ENCODE assay signal across 20 cellular contexts in genomic region chr19:50280074-50280473, GRCh38. TPM values are rescaled to one million over a fixed set of nuclear protein-coding genes. Genes with fewer than 3 reads are reported as not detected.
DNase-seq lines count a peak whose midpoint lies in the region; ATAC-seq, FAIRE-seq and TF ChIP-seq lines count a peak whose summit lies in the region.
"Had no signal": no experiment of that assay in that cellular context is flagged by ENCODE, and none has a peak within 500 bp of the region (broad histone marks: within the 10 kb centered on the region; RNA-seq: fewer than 3 reads in every experiment).

No MANE protein-coding gene starts in this region.

- H3K14ac ChIP-seq in IMR-90 (replicated peaks; ENCODE audit: low read depth, low read length) = no peak overlapping the region

- H2BK5ac ChIP-seq in IMR-90 (ENCODE audit: low read depth, low read length, poor library complexity, severe bottlenecking) = no peak overlapping the region

- H3K4me3 ChIP-seq in A549 (no peak overlapping the region), IMR-90 (ENCODE audit: insufficient read depth, low read depth, low read length) (no peak overlapping the region), tibial nerve (no peak overlapping the region)

- dilution Hi-C loops in IMR-90 (cut with HindIII; ENCODE audit: low sequenced_read_pairs, unreplicated experiment) = no loop called here

- H3K4me2 ChIP-seq in A549 (no peak overlapping the region), IMR-90 (ENCODE audit: low read depth, low read length) (no peak overlapping the region)

- in situ Hi-C loops in IMR-90 (cut with MboI; ENCODE audit: low sequenced_read_pairs) = no loop called here

- H4K8ac ChIP-seq in IMR-90 (ENCODE audit: low read depth in 2 of 2, low read length in 2 of 2) = no peak overlapping the region

- H2AK9ac ChIP-seq in IMR-90 (replicated peaks; ENCODE audit: low read depth, low read length, poor library complexity) = peak overlapping the region; percentile 31

- no peak for TF ChIP-seq CTCF in A549 (IDR thresholded peaks at IDR 0.05)
- no peak for TF ChIP-seq CTCF in IMR-90 (conservative IDR thresholded peaks at IDR 0.05; ENCODE audit: low read depth, low read length)
- TF ChIP-seq CTCF in tibial nerve (IDR thresholded peaks at IDR 0.05) = no peak

- no peak overlapping the region for H3K4ac ChIP-seq in IMR-90 (ENCODE audit: low read depth, low read length)

- H3K4me1 ChIP-seq in A549 (no peaks in the 10 kb centered on the region), IMR-90 (ENCODE audit: control insufficient read depth, insufficient read depth, low read length) (no peaks in the 10 kb centered on the region), tibial nerve (no peaks in the 10 kb centered on the region)

- TF ChIP-seq RAD21 in A549 (conservative IDR thresholded peaks at IDR 0.05 in 1 of 2, IDR thresholded peaks at IDR 0.05 in 1 of 2) (no peak), IMR-90 (IDR thresholded peaks at IDR 0.05; ENCODE audit: low read length) (no peak)

- H3K79me1 ChIP-seq in IMR-90 (ENCODE audit: low read depth in 1 of 2, low read length in 2 of 2) = no peaks in the 10 kb centered on the region

- H3K56ac ChIP-seq in IMR-90 (ENCODE audit: extremely low read depth, insufficient read depth, low read length) = no peak overlapping the region

- no peak overlapping the region for H4K91ac ChIP-seq in IMR-90 (ENCODE audit: insufficient read depth, low read depth, low read length)

- no peaks in the 10 kb centered on the region for H3K9me1 ChIP-seq in IMR-90 (ENCODE audit: insufficient read depth, low read length)

- H2BK120ac ChIP-seq in IMR-90 (ENCODE audit: low read depth, low read length) = no peak overlapping the region

- no peak overlapping the region for H3K23ac ChIP-seq in IMR-90 (ENCODE audit: low read depth, low read length)

- WGBS in A549 (ENCODE audit: missing lambda C conversion rate) = 84% methylated on average over 14 of the region's 14 CpGs
- 61% methylated on average over 10 of the region's 14 CpGs; no CpG with 5 or more reads in 1 of the 2 experiments for WGBS in IMR-90 (ENCODE audit: extremely low coverage in 2 of 2, insufficient read length in 1 of 2), 2 experiments
- 89 to 92% methylated on average over 12 to 14 of the region's 14 CpGs for WGBS in tibial nerve, 2 donors

- no peak overlapping the region for H3K9ac ChIP-seq in IMR-90 (ENCODE audit: low read depth, low read length)

- no peak overlapping the region for H4K5ac ChIP-seq in IMR-90 (ENCODE audit: low read depth, low read length)

- no peak for TF ChIP-seq POLR2A in A549 (IDR thresholded peaks at IDR 0.05; ENCODE audit: low read length)
- no peak for TF ChIP-seq POLR2A in IMR-90 (IDR thresholded peaks at IDR 0.05; ENCODE audit: low read depth, low read length)
- TF ChIP-seq POLR2A in tibial nerve (IDR thresholded peaks at IDR 0.05) = no peak

- H3K36me3 ChIP-seq in IMR-90 (ENCODE audit: control insufficient read depth, insufficient read depth, low read length) (no peaks in the 10 kb centered on the region), tibial nerve (peaks cover 0 to 95% (median 0%) of the 10 kb centered on the region in 3 donors)

- H2AFZ ChIP-seq in IMR-90 (replicated peaks; ENCODE audit: low read length, poor library complexity) = no peak overlapping the region

- H2BK15ac ChIP-seq in IMR-90 (ENCODE audit: low read depth, low read length) = no peak overlapping the region

- BruUV-seq in IMR-90 (replicated peaks; lab: Mats Ljungman, UMichigan) = no TSS peak

- H3K18ac ChIP-seq in IMR-90 (ENCODE audit: low read depth, low read length) = no peak overlapping the region

- no peak overlapping the region for H2AK5ac ChIP-seq in IMR-90 (ENCODE audit: low read depth, low read length)

- H3K27me3 ChIP-seq in IMR-90 (ENCODE audit: control insufficient read depth, insufficient read depth, low read length) (no peaks in the 10 kb centered on the region), tibial nerve (no peaks in the 10 kb centered on the region)

- DNase-seq in A549 (ENCODE audit: low read depth in 1 of 2, low spot score in 1 of 2) (no peak), IMR-90 (no peak), posterior vena cava (ENCODE audit: low spot score) (peak; percentile 66), urothelium cell line (ENCODE audit: low spot score) (no peak), GM03348 (ENCODE audit: low spot score) (no peak), tibial nerve (ENCODE audit: low spot score in 2 of 2) (no peak), NCI-H526 treated with DMSO at 0.1 percent for 48 hours (lab: John Stamatoyannopoulos, UW) (no peak)
- DNase-seq: C1 segment of cervical spinal cord; Calu3; CD4-positive, alpha-beta memory T cell; COR-L47; DMS53; DMS79 treated with DMSO at 0.1 percent for 48 hours; GF-D8; GOT3; H9 had no signal

- peaks cover 7% of the 10 kb centered on the region for H3K9me3 ChIP-seq in A549
- peaks cover 8% of the 10 kb centered on the region for H3K9me3 ChIP-seq in IMR-90 (ENCODE audit: control insufficient read depth, insufficient read depth, low read length)
- H3K9me3 ChIP-seq in tibial nerve = peaks cover 0 to 5% (median 0%) of the 10 kb centered on the region in 4 donors

- intact Hi-C loops in IMR-90 (cut with micrococcal nuclease) = no loop called here
- intact Hi-C loops in posterior vena cava (cut with DNase I) = no loop called here

- no peak for FAIRE-seq in A549 (lab: Jason Lieb, UNC)
- FAIRE-seq in urothelium cell line (lab: Jason Lieb, UNC) = peak; percentile 55
- FAIRE-seq: A204.1, GM12892 had no signal

- no peaks in the 10 kb centered on the region for H4K20me1 ChIP-seq in IMR-90 (ENCODE audit: insufficient read depth, low read length)

- ATAC-seq in A549 (peak; percentile 30 to 31; a peak in 3 of 6 replicates), IMR-90 (ENCODE audit: low read depth) (no peak)
- ATAC-seq: HCT116 had no signal

- CTCF ChIA-PET in A549 (lab: Yijun Ruan, JAX) = interaction anchor here (0.5 to 2.5 kb wide), 6 partner anchors 12 to 132 kb away, joined by 3 to 9 read pairs (median 3); no protein-coding TSS in a partner anchor
- CTCF ChIA-PET in IMR-90 (lab: Yijun Ruan, JAX) = no interaction called here

- POLR2A ChIA-PET in A549 (lab: Yijun Ruan, JAX) (no interaction called here), IMR-90 (lab: Charles Lee; ENCODE audit: unreplicated experiment) (no interaction called here)

- H3K27ac ChIP-seq in A549 (no peak overlapping the region), IMR-90 (ENCODE audit: insufficient read depth, low read length) (no peak overlapping the region), tibial nerve (no peak overlapping the region)
- H3K27ac ChIP-seq: 22Rv1 had no signal

- no peak for TF ChIP-seq EP300 in A549 (IDR thresholded peaks at IDR 0.05)
- no peak for TF ChIP-seq EP300 in tibial nerve (IDR thresholded peaks at IDR 0.05)

- no peak overlapping the region for H2BK20ac ChIP-seq in IMR-90 (ENCODE audit: low read depth, low read length)

TF ChIP-seq in A549, 52 proteins besides CTCF, POLR2A, EP300 and RAD21 (continues in another document):
- TF ChIP-seq CBX2 (IDR thresholded peaks at IDR 0.05; ENCODE audit: borderline replicate concordance, low read depth) (no peak), TFCP2L1 (CRISPR knock-in tag; IDR thresholded peaks at IDR 0.05) (no peak), BHLHE40 (IDR thresholded peaks at IDR 0.05; ENCODE audit: low read depth, low read length) (no peak), GATA3 (IDR thresholded peaks at IDR 0.05; ENCODE audit: borderline replicate concordance) (no peak), ESRRA (IDR thresholded peaks at IDR 0.05; ENCODE audit: borderline replicate concordance, low read length) (no peak), USF2 (IDR thresholded peaks at IDR 0.05) (no peak)

TF ChIP-seq in IMR-90, 13 proteins besides CTCF, POLR2A, EP300 and RAD21:
- TF ChIP-seq SMC3 (IDR thresholded peaks at IDR 0.05; ENCODE audit: low read depth, low read length) (no peak), ELK1 (IDR thresholded peaks at IDR 0.05; ENCODE audit: borderline replicate concordance, low read depth, low read length) (no peak), MAFK (IDR thresholded peaks at IDR 0.05; ENCODE audit: low read depth, low read length) (no peak), USF2 (IDR thresholded peaks at IDR 0.05; ENCODE audit: low read depth, low read length) (no peak), MAZ (IDR thresholded peaks at IDR 0.05; ENCODE audit: borderline replicate concordance, low read depth, low read length) (no peak)

RNA-seq across cellular contexts. Expression of gene KCNC3, which starts 49.1 kb away (rescaled TPM):
- polyA plus RNA-seq in A549 (2011; rRNA removed) (0.17 and 0.32 TPM in 2 replicates), A549 (2017; fragmentation: RNase III; extraction: RNeasy Plus Mini Kit Qiagen cat#74134 plus additional on column Dnase treatment) (1.0 to 1.7 TPM (median 1.4 TPM) in 3 replicates), IMR-90 (2012; rRNA removed) (0.07 and 0.13 TPM in 2 replicates)
- polyA plus RNA-seq in A549 (2012; cell fraction: cytosol; rRNA removed) = 0.30 and 0.41 TPM in 2 replicates
- polyA plus RNA-seq in A549 (2012; cell fraction: nucleus; rRNA removed) = 1.3 and 1.5 TPM in 2 replicates
- polyA minus RNA-seq in A549 (2011; rRNA and poly(A)+ RNA removed) = 0.54 and 0.83 TPM in 2 replicates
- total RNA-seq in IMR-90 (2012; rRNA removed) (not detected in 2 replicates), posterior vena cava (under 1 TPM; 0.83 to 0.90 TPM), tibial nerve (1 to 10 TPM in 1 of 4 donors, under 1 TPM in 3; 0.21 to 1.2 (median 0.71) TPM)
- 0.06 and 0.10 TPM in 2 replicates for polyA plus RNA-seq in IMR-90 (2012; cell fraction: cytosol; rRNA removed)
- polyA plus RNA-seq in IMR-90 (2012; cell fraction: nucleus; rRNA removed; ENCODE audit: low replicate concordance) = 0.41 and 0.46 TPM in 2 replicates
- polyA plus RNA-seq: CD4-positive, alpha-beta memory T cell had no signal
